37 cellular contexts compared by ENCODE assay signal in the genomic region with DNA sequence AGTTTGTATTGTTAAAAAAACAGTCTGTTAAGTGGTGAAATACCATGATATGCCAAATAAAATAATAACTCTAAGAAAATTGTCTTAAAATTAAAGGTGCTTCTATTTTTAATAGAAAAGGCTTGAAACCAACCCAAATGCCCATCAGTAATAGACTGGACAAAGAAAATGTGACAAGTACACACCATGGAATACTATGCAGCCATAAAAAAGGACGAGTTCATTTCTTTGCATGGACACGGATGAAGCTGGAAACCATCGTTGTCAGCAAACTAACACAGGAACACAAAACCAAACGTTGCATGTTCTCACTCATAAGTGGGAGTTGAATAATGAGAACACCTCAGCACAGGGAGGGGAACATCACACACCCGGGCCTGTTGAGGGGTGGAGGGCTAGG. TPM values are rescaled to one million over a fixed set of nuclear protein-coding genes. Genes with fewer than 3 reads are reported as not detected.
"Had no signal": no experiment of that assay in that cellular context is flagged by ENCODE, and none has a peak within 500 bp of the region (broad histone marks: within the 10 kb centered on the region; RNA-seq: fewer than 3 reads in every experiment).

No MANE protein-coding gene starts in this region.

- H3K9me3 ChIP-seq: MG63 had no signal

- H3K27me3 ChIP-seq: MG63 had no signal

- H3K36me3 ChIP-seq: MG63 had no signal

- DNase-seq: Karpas-422, Kasumi-1, MG63, MM.1S, MV-4-11, NCI-H1048, NCI-H1092, NCI-H1092 treated with DMSO at 0.1 percent for 48 hours, NCI-H1105, NCI-H1105 treated with DMSO at 0.1 percent for 48 hours, NCI-H1417, NCI-H1417 treated with DMSO at 0.1 percent for 48 hours, NCI-H1436, NCI-H1436 treated with DMSO at 0.1 percent for 48 hours, NCI-H146, NCI-H1694, NCI-H1694 treated with DMSO at 0.1 percent for 48 hours, NCI-H187, NCI-H187 treated with DMSO at 0.1 percent for 48 hours, NCI-H1930, NCI-H2029, NCI-H2029 treated with DMSO at 0.1 percent for 48 hours, NCI-H2081, NCI-H2081 treated with DMSO at 0.1 percent for 48 hours, NCI-H2107, NCI-H2171, NCI-H2171 treated with DMSO at 0.1 percent for 48 hours, NCI-H2227 treated with DMSO at 0.1 percent for 48 hours, NCI-H226, NCI-H345, NCI-H446, NCI-H446 treated with DMSO at 0.1 percent for 48 hours, NCI-H510A, NCI-H510A treated with DMSO at 0.1 percent for 48 hours, NCI-H524 had no signal

- H3K4me3 ChIP-seq: MG63 had no signal

RNA-seq across cellular contexts. Expression of gene CNTNAP2, which starts 7.1 kb away (rescaled TPM):
- total RNA-seq: LHCN-M2, M059J had no signal
